Comparison of ENCODE assay signal across 13 cellular contexts in the genomic region with DNA sequence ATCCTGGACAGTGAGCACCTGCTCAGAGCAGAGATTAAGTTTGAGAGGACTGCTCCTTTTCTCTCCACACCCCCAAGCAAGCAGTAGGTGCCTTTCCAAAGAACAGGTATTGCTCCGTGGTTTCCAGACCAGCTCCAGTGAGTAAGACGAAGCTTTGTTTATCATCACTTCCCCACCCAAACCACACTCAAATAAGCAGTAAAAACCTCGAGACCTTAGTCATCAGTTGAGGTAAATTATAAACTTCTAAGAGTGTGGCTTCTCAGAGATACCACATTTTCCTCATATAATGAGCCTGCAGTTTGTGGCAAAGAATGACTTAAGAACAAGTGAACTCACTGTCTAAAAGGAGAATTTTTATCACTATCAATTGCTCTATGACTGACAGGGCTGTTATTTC. TPM values are rescaled to one million over a fixed set of nuclear protein-coding genes. Genes with fewer than 3 reads are reported as not detected.
DNase-seq lines count a peak whose midpoint lies in the region; ATAC-seq and TF ChIP-seq lines count a peak whose summit lies in the region.
"Had no signal": no experiment of that assay in that cellular context is flagged by ENCODE, and none has a peak within 500 bp of the region (broad histone marks: within the 10 kb centered on the region; RNA-seq: fewer than 3 reads in every experiment).

No MANE protein-coding gene starts in this region.

- no peak for ATAC-seq in GM18909 (IDR thresholded peaks at IDR 0.05; ENCODE audit: poor library complexity, unreplicated experiment)
- ATAC-seq: sciatic nerve had no signal

- intact Hi-C loops in activated CD4-positive, alpha-beta memory T cell treated with anti-CD3 and anti-CD28 coated beads for 36 hours (cut with micrococcal nuclease), result loop anchor here (1.0 to 5.0 kb wide), 7 partner anchors 92 to 382 kb away; a partner anchor contains a TSS
- intact Hi-C loops in OCI-LY7 (cut with micrococcal nuclease; ENCODE audit: unreplicated experiment), result no loop called here

- H3K36me3 Mint-ChIP-seq in HFFc6 (ENCODE audit: low read depth), result no peaks in the 10 kb centered on the region
- no peaks in the 10 kb centered on the region for H3K36me3 Mint-ChIP-seq in activated CD4-positive, alpha-beta memory T cell treated with anti-CD3 and anti-CD28 coated beads for 36 hours

- no peaks in the 10 kb centered on the region for H3K9me3 ChIP-seq in OCI-LY7 (ENCODE audit: low read length)
- H3K9me3 ChIP-seq: Caco-2 had no signal

- H3K4me3 Mint-ChIP-seq in HFFc6, result no peak overlapping the region
- H3K4me3 Mint-ChIP-seq in activated CD4-positive, alpha-beta memory T cell treated with anti-CD3 and anti-CD28 coated beads for 36 hours, result no peak overlapping the region

- no peak overlapping the region for H3K27ac ChIP-seq in substantia nigra (ENCODE audit: low read depth, low read length, poor library complexity, severe bottlenecking)
- H3K27ac ChIP-seq in OCI-LY7 (ENCODE audit: low read depth, low read length, poor library complexity, severe bottlenecking), result no peak overlapping the region

- peaks cover 32% of the 10 kb centered on the region for H3K27me3 Mint-ChIP-seq in HFFc6 (ENCODE audit: insufficient read depth)
- H3K27me3 Mint-ChIP-seq in activated CD4-positive, alpha-beta memory T cell treated with anti-CD3 and anti-CD28 coated beads for 36 hours, result peaks cover 33% of the 10 kb centered on the region

- CTCF ChIA-PET in activated CD4-positive, alpha-beta memory T cell treated with anti-CD3 and anti-CD28 coated beads for 36 hours (lab: Charles Lee), result no interaction called here
- CTCF ChIA-PET in OCI-LY7 (lab: Charles Lee; ENCODE audit: unreplicated experiment), result no interaction called here

- H3K27ac Mint-ChIP-seq in HFFc6, result no peak overlapping the region
- H3K27ac Mint-ChIP-seq in activated CD4-positive, alpha-beta memory T cell treated with anti-CD3 and anti-CD28 coated beads for 36 hours, result no peak overlapping the region

- H3K9me3 Mint-ChIP-seq in HFFc6, result no peaks in the 10 kb centered on the region
- no peaks in the 10 kb centered on the region for H3K9me3 Mint-ChIP-seq in activated CD4-positive, alpha-beta memory T cell treated with anti-CD3 and anti-CD28 coated beads for 36 hours

- BruUV-seq in OCI-LY7 (replicated peaks; lab: Mats Ljungman, UMichigan), result no TSS peak

- H3K4me3 ChIP-seq in AG10803 (ENCODE audit: low read length) (no peak overlapping the region), OCI-LY7 (ENCODE audit: low read depth, low read length, poor library complexity, severe bottlenecking) (no peak overlapping the region)

- H3K4me1 Mint-ChIP-seq in HFFc6 (ENCODE audit: low read depth), result peaks cover 45% of the 10 kb centered on the region
- H3K4me1 Mint-ChIP-seq in activated CD4-positive, alpha-beta memory T cell treated with anti-CD3 and anti-CD28 coated beads for 36 hours (ENCODE audit: low read depth), result peaks cover 17% of the 10 kb centered on the region

- DNase-seq in AG10803 (ENCODE audit: low read depth) (peak; percentile 18), HFFc6 (peak; percentile 55), glomerular visceral epithelial cell (ENCODE audit: extremely low spot score) (peak; percentile 83), substantia nigra (lab: John Stamatoyannopoulos, UW) (no peak), NCI-H510A (lab: John Stamatoyannopoulos, UW) (no peak), OCI-LY7 (ENCODE audit: low spot score) (no peak)
- DNase-seq in activated CD4-positive, alpha-beta memory T cell treated with anti-CD3 and anti-CD28 coated beads for 36 hours, result peak; percentile 51
- DNase-seq: Caco-2, hypothalamus, Kasumi-1, NCI-H69 had no signal

- H3K4me1 ChIP-seq in OCI-LY7 (ENCODE audit: insufficient read depth, low read length, poor library complexity, severe bottlenecking), result no peaks in the 10 kb centered on the region
- H3K4me1 ChIP-seq: Caco-2 had no signal

- no peaks in the 10 kb centered on the region for H3K79me2 ChIP-seq in OCI-LY7 (ENCODE audit: insufficient read depth, low read depth, low read length)

- no peaks in the 10 kb centered on the region for H3K9me2 ChIP-seq in OCI-LY7 (ENCODE audit: insufficient read depth, low read length)

- POLR2A ChIA-PET in activated CD4-positive, alpha-beta memory T cell treated with anti-CD3 and anti-CD28 coated beads for 36 hours (lab: Charles Lee), result no interaction called here
- POLR2A ChIA-PET in OCI-LY7 (lab: Charles Lee), result no interaction called here

- H3K4me2 ChIP-seq in OCI-LY7 (ENCODE audit: low read length), result no peak overlapping the region

- H2AFZ ChIP-seq in OCI-LY7 (ENCODE audit: low read length), result no peak overlapping the region

- no peaks in the 10 kb centered on the region for H3K36me3 ChIP-seq in OCI-LY7 (ENCODE audit: insufficient read depth, low read length)

- no peaks in the 10 kb centered on the region for H4K20me1 ChIP-seq in OCI-LY7 (ENCODE audit: insufficient read depth, low read length)

- no peak for TF ChIP-seq CTCF in AG10803 (conservative IDR thresholded peaks at IDR 0.05; ENCODE audit: low read length)
- TF ChIP-seq CTCF in HFFc6 (IDR thresholded peaks at IDR 0.05), result no peak
- no peak for TF ChIP-seq CTCF in OCI-LY7 (conservative IDR thresholded peaks at IDR 0.05; ENCODE audit: low read length)

RNA-seq across cellular contexts. Expression of a gene that starts 50.0 kb away (rescaled TPM):
- total RNA-seq in HFFc6 (2021; fragmentation: NEBNext Ultra II Directional; extraction: Animal tissue kit (Norgen Biotek cat#: 25700)), result 10 to 100 TPM; 13.6 to 17.8 (median 14.8) TPM
- 1 to 10 TPM; 8.4 to 9.9 TPM for total RNA-seq in activated CD4-positive, alpha-beta memory T cell treated with anti-CD3 and anti-CD28 coated beads for 36 hours
- not detected in 2 replicates for total RNA-seq in OCI-LY7 (2014; rRNA removed; shearing (Covaris generic))
- total RNA-seq in OCI-LY7 (2022), result not detected in 2 replicates

Comparison
In these comparisons a context has a peak if more than half of its experiments do, and no peak if none do; other contexts are left out.
1. DNase-seq: peak in AG10803 (single experiment), HFFc6 (single experiment), activated CD4-positive, alpha-beta memory T cell treated with anti-CD3 and anti-CD28 coated beads for 36 hours (single experiment) and glomerular visceral epithelial cell (single experiment); none in substantia nigra (0 of 49), NCI-H510A (single experiment) and OCI-LY7 (single experiment).
2. RNA of a gene that starts 50.0 kb away (total RNA-seq): 13.6 to 17.8 TPM in HFFc6 and 8.4 to 9.9 TPM in activated CD4-positive, alpha-beta memory T cell treated with anti-CD3 and anti-CD28 coated beads for 36 hours; not detected in OCI-LY7; every median in the first group is over 4 times any median in the second.